Comparison of ENCODE assay signal across 8 cellular contexts in genomic region chr2:97995734-97996624, GRCh38. TPM values are rescaled to one million over a fixed set of nuclear protein-coding genes. Genes with fewer than 3 reads are reported as not detected.
DNase-seq lines count a peak whose midpoint lies in the region; ATAC-seq and TF ChIP-seq lines count a peak whose summit lies in the region.

TSS of gene TMEM131 (minus strand) at chr2:97995948. CDS start at chr2:97995662, 286 bp downstream.

- dilution Hi-C loops in mammary epithelial cell (cut with HindIII; ENCODE audit: low sequenced_read_pairs): no loop called here

- no peaks in the 10 kb centered on the region for H4K20me1 ChIP-seq in mammary epithelial cell (ENCODE audit: insufficient read depth, low read length)

- peak; percentile 97 for DNase-seq in AG08395 (ENCODE audit: low spot score)
- DNase-seq in NCI-H2227 treated with DMSO at 0.1 percent for 48 hours (lab: John Stamatoyannopoulos, UW): peak; percentile 95
- peak; percentile 95 for DNase-seq in mammary epithelial cell

- H3K4me2 ChIP-seq in mammary epithelial cell (ENCODE audit: insufficient read depth, low read depth, low read length): peak within 1 kb of the TSS; percentile 96

- H3K79me2 ChIP-seq in mammary epithelial cell (ENCODE audit: insufficient read depth, low read length): peaks cover 46% of the 10 kb centered on the region

- H3K4me3 ChIP-seq in WI38 (ENCODE audit: low read depth, low read length) (peak within 1 kb of the TSS; percentile 84), mammary epithelial cell (replicated peaks in 1 of 3; ENCODE audit: insufficient read depth in 1 of 3, low read depth in 2 of 3, low read length in 3 of 3) (peak within 1 kb of the TSS; percentile 95 to 98 (median 97)), iPS-20b (ENCODE audit: low read length) (peak within 1 kb of the TSS; percentile 89), skin epidermis (peak within 1 kb of the TSS; percentile 55 to 96 (median 90))

- no peaks in the 10 kb centered on the region for H3K9me3 ChIP-seq in mammary epithelial cell (replicated peaks; ENCODE audit: insufficient read depth, low read length)
- H3K9me3 ChIP-seq in iPS-20b (ENCODE audit: insufficient read depth, low read depth, low read length): no peaks in the 10 kb centered on the region

- ATAC-seq in GM18909 (IDR thresholded peaks at IDR 0.05; ENCODE audit: poor library complexity, unreplicated experiment) (peak; percentile 77), HG03159 (IDR thresholded peaks at IDR 0.05; ENCODE audit: unreplicated experiment) (peak; percentile 69)

- H3K4me1 ChIP-seq in mammary epithelial cell (ENCODE audit: insufficient read depth, low read length): peaks cover 22% of the 10 kb centered on the region
- H3K4me1 ChIP-seq in iPS-20b (ENCODE audit: insufficient read depth, low read length): peaks cover 11% of the 10 kb centered on the region

- intact Hi-C loops in mammary epithelial cell (cut with micrococcal nuclease): loop anchor here (1.0 to 10.0 kb wide), 4 partner anchors 91 to 389 kb away; partner anchors contain the start of gene VWA3B

- peak within 1 kb of the TSS; percentile 93 for H3K9ac ChIP-seq in mammary epithelial cell (ENCODE audit: insufficient read depth, low read length)
- peak within 1 kb of the TSS; percentile 92 for H3K9ac ChIP-seq in iPS-20b (ENCODE audit: low read depth, low read length)

- H3K36me3 ChIP-seq in mammary epithelial cell (ENCODE audit: insufficient read depth, low read length) (no peaks in the 10 kb centered on the region), iPS-20b (ENCODE audit: insufficient read depth, low read depth, low read length) (no peaks in the 10 kb centered on the region)

- in situ Hi-C loops in mammary epithelial cell (cut with MboI; ENCODE audit: low sequenced_read_pairs in 2 of 2): loop anchor here in 1 of 2 donors (25.0 kb wide), 1 partner anchor 166 kb away; no protein-coding TSS in a partner anchor

- H3K27me3 ChIP-seq in mammary epithelial cell (ENCODE audit: insufficient read depth, low read length) (no peaks in the 10 kb centered on the region), iPS-20b (ENCODE audit: insufficient read depth, low read length) (no peaks in the 10 kb centered on the region)

- TF ChIP-seq CTCF in WI38 (IDR thresholded peaks at IDR 0.05; ENCODE audit: low read depth, low read length): no peak
- TF ChIP-seq CTCF in mammary epithelial cell (conservative IDR thresholded peaks at IDR 0.05 in 1 of 2, IDR thresholded peaks at IDR 0.05 in 1 of 2; ENCODE audit: extremely low read depth in 1 of 2, insufficient read depth in 1 of 2, low read depth in 1 of 2, low read length in 2 of 2): no peak

- CTCF ChIA-PET in mammary epithelial cell (lab: Charles Lee; ENCODE audit: low non-redundant PET): interaction anchor here (0.7 kb wide), 1 partner anchor 332 kb away, joined by 3 read pairs; the partner anchor contains the start of gene ACTR1B

- BruUV-seq in mammary epithelial cell (replicated peaks; lab: Mats Ljungman, UMichigan): no TSS peak

- H2AFZ ChIP-seq in mammary epithelial cell (ENCODE audit: low read depth, low read length): peak within 1 kb of the TSS; percentile 98

- 4% methylated on average over 31 of the region's 88 CpGs for WGBS in mammary epithelial cell (ENCODE audit: low coverage, missing lambda C conversion rate)

- peak within 1 kb of the TSS; percentile 91 for H3K27ac ChIP-seq in mammary epithelial cell (ENCODE audit: insufficient read depth, low read depth, low read length)
- peak within 1 kb of the TSS; percentile 76 for H3K27ac ChIP-seq in iPS-20b (ENCODE audit: low read length)
- peak within 1 kb of the TSS; percentile 85 to 99 (median 96) for H3K27ac ChIP-seq in skin epidermis

RNA-seq across cellular contexts. Expression of gene TMEM131, which starts in this region (rescaled TPM):
- 10 to 100 TPM; 66.2 to 67.9 TPM for total RNA-seq in mammary epithelial cell
- polyA plus RNA-seq in mammary epithelial cell: 19.7 TPM
- 147 TPM for polyA minus RNA-seq in mammary epithelial cell

Comparison
In these comparisons a context has a peak if more than half of its experiments do, and no peak if none do; other contexts are left out.
1. Peak in every context shown above with its lines: DNase-seq, ATAC-seq, H3K4me3 ChIP-seq and H3K27ac ChIP-seq.